In the genomic region with DNA sequence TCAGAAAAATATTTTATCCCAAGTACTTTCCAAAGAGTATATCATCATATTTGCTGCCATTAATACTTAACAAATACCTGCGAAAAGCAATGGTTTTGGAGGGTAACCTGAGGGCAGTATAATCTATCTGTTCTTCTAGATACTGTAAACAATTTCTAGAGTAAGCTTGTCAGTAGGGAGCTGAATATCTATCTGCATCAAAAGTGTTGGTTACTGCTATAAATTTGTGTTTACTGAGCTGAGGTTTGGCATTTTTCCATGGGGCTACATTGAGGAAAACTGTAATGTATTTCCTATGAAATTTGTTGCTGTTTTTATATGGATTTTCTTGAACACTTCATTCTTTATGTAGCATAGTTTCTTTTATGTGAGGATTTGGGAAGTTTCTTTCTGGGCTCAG, we compare ENCODE assay signal across 24 cellular contexts.
"Had no signal": no experiment of that assay in that cellular context is flagged by ENCODE, and none has a peak within 500 bp of the region (broad histone marks: within the 10 kb centered on the region; RNA-seq: fewer than 3 reads in every experiment).

No MANE protein-coding gene starts in this region.

- H3K36me3 Mint-ChIP-seq: mesothelial cell of epicardium; naive B cell; naive thymus-derived CD8-positive, alpha-beta T cell had no signal

- H3K27me3 Mint-ChIP-seq: dendritic cell treated with granulocyte-macrophage colony-stimulating factor and Interleukin-4, amounts not matched to agents 40 ng/mL and 50 ng/mL, for 4 days; effector memory CD8-positive, alpha-beta T cell; naive B cell; naive thymus-derived CD8-positive, alpha-beta T cell had no signal

- H3K27ac ChIP-seq: epithelial cell of prostate, esophagus squamous epithelium, gastrocnemius medialis, heart right ventricle, left lung, lower lobe of right lung had no signal

- H3K9me3 ChIP-seq: esophagus squamous epithelium, gastrocnemius medialis, lower lobe of right lung had no signal

- H3K4me3 ChIP-seq: esophagus squamous epithelium, gastrocnemius medialis, heart right ventricle, left lung, lower lobe of right lung, mucosa of descending colon had no signal

- H3K4me1 Mint-ChIP-seq: mesothelial cell of epicardium; naive B cell; naive thymus-derived CD8-positive, alpha-beta T cell had no signal

- DNase-seq: cortex of kidney; effector CD8-positive, alpha-beta T cell; effector memory CD8-positive, alpha-beta T cell; endodermal cell; erythroblast; esophagus squamous epithelium; foreskin fibroblast; foreskin melanocyte; gastrocnemius medialis; glutamatergic neuron; head of caudate nucleus; heart right ventricle; hippocampal formation; left cardiac atrium; left lung; left ventricle myocardium superior; lower lobe of right lung; mesenchymal stem cell; mucosa of descending colon; naive B cell; naive thymus-derived CD8-positive, alpha-beta T cell had no signal

- H3K27ac Mint-ChIP-seq: dendritic cell treated with granulocyte-macrophage colony-stimulating factor and Interleukin-4, amounts not matched to agents 40 ng/mL and 50 ng/mL, for 4 days; effector memory CD8-positive, alpha-beta T cell; endodermal cell; mesothelial cell of epicardium; naive B cell; naive thymus-derived CD8-positive, alpha-beta T cell had no signal

- H3K9me3 Mint-ChIP-seq: endodermal cell had no signal

- H3K36me3 ChIP-seq: esophagus squamous epithelium, gastrocnemius medialis, heart right ventricle, left lung, lower lobe of right lung had no signal

- H3K4me3 Mint-ChIP-seq: dendritic cell treated with granulocyte-macrophage colony-stimulating factor and Interleukin-4, amounts not matched to agents 40 ng/mL and 50 ng/mL, for 4 days; effector memory CD8-positive, alpha-beta T cell; endodermal cell; mesothelial cell of epicardium; naive B cell; naive thymus-derived CD8-positive, alpha-beta T cell had no signal
